In genomic region chr3:153666911-153667310, GRCh38 we compare ENCODE assay signal across 25 cellular contexts.
DNase-seq lines count a peak whose midpoint lies in the region; ATAC-seq, FAIRE-seq and TF ChIP-seq lines count a peak whose summit lies in the region.
"Had no signal": no experiment of that assay in that cellular context is flagged by ENCODE, and none has a peak within 500 bp of the region (broad histone marks: within the 10 kb centered on the region; RNA-seq: fewer than 3 reads in every experiment).

No MANE protein-coding gene starts in this region.

- DNase-seq in IMR-90, result no peak
- DNase-seq in astrocyte (ENCODE audit: low read depth), result no peak
- DNase-seq in mesenchymal stem cell, result no peak
- DNase-seq in smooth muscle cell (lab: John Stamatoyannopoulos, UW; ENCODE audit: unreplicated experiment), result no peak
- DNase-seq in germinal center (ENCODE audit: low spot score), result no peak
- DNase-seq in stimulated activated CD4-positive, alpha-beta T cell treated with anti-CD3 and anti-CD28 coated beads, Interleukin-2, amount 100 ng/mL, for 48 hours, result no peak
- DNase-seq in GM13976 (ENCODE audit: low spot score), result no peak
- DNase-seq: ACHN; BE2C; C1 segment of cervical spinal cord; CD4-positive, CD25-positive, alpha-beta regulatory T cell; CD8-positive, alpha-beta memory T cell; COR-L47; DMS 273 treated with DMSO at 0.1 percent for 48 hours; DMS53; DND-41; EL; KBM-7 had no signal

- no peak overlapping the region for H2BK20ac ChIP-seq in IMR-90 (ENCODE audit: low read depth, low read length)

- H3K36me3 Mint-ChIP-seq in astrocyte (ENCODE audit: low read depth, unreplicated experiment), result peaks cover under 1% of the 10 kb centered on the region
- H3K36me3 Mint-ChIP-seq: CD4-positive, CD25-positive, alpha-beta regulatory T cell; IgD-negative memory B cell had no signal

- CTCF ChIA-PET in IMR-90 (lab: Yijun Ruan, JAX), result no interaction called here

- no peak overlapping the region for H3K4me3 Mint-ChIP-seq in astrocyte (ENCODE audit: unreplicated experiment)
- H3K4me3 Mint-ChIP-seq: CD4-positive, CD25-positive, alpha-beta regulatory T cell; CD8-positive, alpha-beta memory T cell; IgD-negative memory B cell had no signal

- TF ChIP-seq CTCF in IMR-90 (conservative IDR thresholded peaks at IDR 0.05; ENCODE audit: low read depth, low read length) (no peak), astrocyte (IDR thresholded peaks at IDR 0.05; ENCODE audit: insufficient read depth, low read depth, low read length) (no peak), smooth muscle cell (IDR thresholded peaks at IDR 0.05; ENCODE audit: borderline replicate concordance, insufficient read depth, poor library complexity, severe bottlenecking) (no peak), GM13976 (IDR thresholded peaks at IDR 0.05; ENCODE audit: borderline replicate concordance, control extremely low read depth, extremely low read depth, insufficient read depth, missing control alignments) (no peak)

- no peak overlapping the region for H3K56ac ChIP-seq in IMR-90 (ENCODE audit: extremely low read depth, insufficient read depth, low read length)

- H3K4ac ChIP-seq in IMR-90 (ENCODE audit: low read depth, low read length) (no peak overlapping the region), mesenchymal stem cell (ENCODE audit: low read depth in 1 of 2, low read length in 2 of 2) (no peak overlapping the region)

- H4K5ac ChIP-seq in IMR-90 (ENCODE audit: low read depth, low read length), result no peak overlapping the region

- no peak overlapping the region for H2BK120ac ChIP-seq in IMR-90 (ENCODE audit: low read depth, low read length)
- H2BK120ac ChIP-seq in mesenchymal stem cell (ENCODE audit: low read depth, low read length), result no peak overlapping the region

- H3K14ac ChIP-seq in IMR-90 (replicated peaks; ENCODE audit: low read depth, low read length) (no peak overlapping the region), mesenchymal stem cell (ENCODE audit: low read length in 2 of 2) (no peak overlapping the region)

- dilution Hi-C loops in IMR-90 (cut with HindIII; ENCODE audit: low sequenced_read_pairs, unreplicated experiment), result no loop called here

- 12% methylated on average over 2 of the region's 3 CpGs; no CpG with 5 or more reads in 1 of the 2 experiments for WGBS in IMR-90 (ENCODE audit: extremely low coverage in 2 of 2, insufficient read length in 1 of 2), 2 experiments
- WGBS in mesenchymal stem cell, result 82% methylated on average over 3 of the region's 3 CpGs
- WGBS in smooth muscle cell (ENCODE audit: low lambda C conversion rate), result 64% methylated on average over 3 of the region's 3 CpGs

- H2BK5ac ChIP-seq in IMR-90 (ENCODE audit: low read depth, low read length, poor library complexity, severe bottlenecking), result no peak overlapping the region
- H2BK5ac ChIP-seq in mesenchymal stem cell (ENCODE audit: low read depth, low read length, poor library complexity, severe bottlenecking), result no peak overlapping the region

- no peak overlapping the region for H3K23ac ChIP-seq in IMR-90 (ENCODE audit: low read depth, low read length)
- no peak overlapping the region for H3K23ac ChIP-seq in mesenchymal stem cell (ENCODE audit: low read length in 2 of 2)

- H3K79me2 ChIP-seq in astrocyte (ENCODE audit: insufficient read depth, low read length) (no peaks in the 10 kb centered on the region), smooth muscle cell (ENCODE audit: low read depth) (no peaks in the 10 kb centered on the region)

- H3K4me2 ChIP-seq in IMR-90 (ENCODE audit: low read depth, low read length) (peak overlapping the region; percentile 45; the same call in 1 of the 2 replicates), astrocyte (ENCODE audit: low read length) (no peak overlapping the region), mesenchymal stem cell (ENCODE audit: low read length, poor library complexity, severe bottlenecking) (no peak overlapping the region), smooth muscle cell (peak overlapping the region; percentile 30)

- H2AK5ac ChIP-seq in IMR-90 (ENCODE audit: low read depth, low read length) (no peak overlapping the region), mesenchymal stem cell (ENCODE audit: low read length, severe bottlenecking) (no peak overlapping the region)

- H2AFZ ChIP-seq in IMR-90 (replicated peaks; ENCODE audit: low read length, poor library complexity), result no peak overlapping the region
- no peak overlapping the region for H2AFZ ChIP-seq in astrocyte (ENCODE audit: low read depth, low read length)
- no peak overlapping the region for H2AFZ ChIP-seq in mesenchymal stem cell (ENCODE audit: low read depth, low read length)
- no peak overlapping the region for H2AFZ ChIP-seq in smooth muscle cell (ENCODE audit: low read depth)
- H2AFZ ChIP-seq: GM23248 had no signal

- H3K27me3 ChIP-seq in IMR-90 (ENCODE audit: control insufficient read depth, insufficient read depth, low read length) (no peaks in the 10 kb centered on the region), astrocyte (ENCODE audit: insufficient read depth, low read length) (no peaks in the 10 kb centered on the region), mesenchymal stem cell (ENCODE audit: control insufficient read depth in 1 of 2, insufficient read depth in 1 of 2, low read length in 2 of 2) (no peaks in the 10 kb centered on the region), smooth muscle cell (ENCODE audit: low read depth) (no peaks in the 10 kb centered on the region)
- H3K27me3 ChIP-seq: BE2C had no signal

- TF ChIP-seq RAD21 in IMR-90 (IDR thresholded peaks at IDR 0.05; ENCODE audit: low read length), result no peak

- peaks cover 2% of the 10 kb centered on the region for H3K27me3 Mint-ChIP-seq in astrocyte (ENCODE audit: low read depth, unreplicated experiment)
- H3K27me3 Mint-ChIP-seq: CD4-positive, CD25-positive, alpha-beta regulatory T cell; IgD-negative memory B cell had no signal

- H4K91ac ChIP-seq in IMR-90 (ENCODE audit: insufficient read depth, low read depth, low read length) (no peak overlapping the region), mesenchymal stem cell (ENCODE audit: low read length) (no peak overlapping the region)

- H3K27ac ChIP-seq in IMR-90 (ENCODE audit: insufficient read depth, low read length) (no peak overlapping the region), astrocyte (ENCODE audit: low read depth, low read length) (no peak overlapping the region), mesenchymal stem cell (ENCODE audit: low read length, poor library complexity, severe bottlenecking) (peak overlapping the region; percentile 14), smooth muscle cell (ENCODE audit: low read depth) (peak overlapping the region; percentile 32)
- H3K27ac ChIP-seq: GM23248, HL-60 had no signal

- H3K9ac ChIP-seq in IMR-90 (ENCODE audit: low read depth, low read length), result no peak overlapping the region
- no peak overlapping the region for H3K9ac ChIP-seq in astrocyte (ENCODE audit: low read length)
- H3K9ac ChIP-seq in mesenchymal stem cell (ENCODE audit: low read length), result no peak overlapping the region
- H3K9ac ChIP-seq in smooth muscle cell (ENCODE audit: low read depth), result no peak overlapping the region
- H3K9ac ChIP-seq: GM23248 had no signal

- H4K8ac ChIP-seq in IMR-90 (ENCODE audit: low read depth in 2 of 2, low read length in 2 of 2) (no peak overlapping the region), mesenchymal stem cell (ENCODE audit: low read length) (no peak overlapping the region)

- no peaks in the 10 kb centered on the region for H3K9me1 ChIP-seq in IMR-90 (ENCODE audit: insufficient read depth, low read length)

- H2BK12ac ChIP-seq in mesenchymal stem cell (ENCODE audit: low read length in 2 of 2), result no peak overlapping the region

- H3K79me1 ChIP-seq in IMR-90 (ENCODE audit: low read depth in 1 of 2, low read length in 2 of 2) (no peaks in the 10 kb centered on the region), mesenchymal stem cell (replicated peaks; ENCODE audit: low read length, poor library complexity, severe bottlenecking) (no peaks in the 10 kb centered on the region)

- in situ Hi-C loops in IMR-90 (cut with MboI; ENCODE audit: low sequenced_read_pairs), result no loop called here
- in situ Hi-C loops in GM13976 (cut with MboI; ENCODE audit: low sequenced_read_pairs, unreplicated experiment), result no loop called here

- no TSS peak for BruUV-seq in IMR-90 (replicated peaks; lab: Mats Ljungman, UMichigan)

- H2BK15ac ChIP-seq in IMR-90 (ENCODE audit: low read depth, low read length) (no peak overlapping the region), mesenchymal stem cell (ENCODE audit: low read depth, poor library complexity, severe bottlenecking) (no peak overlapping the region)

- H3K27ac Mint-ChIP-seq in astrocyte (ENCODE audit: unreplicated experiment), result peak overlapping the region; percentile 6
- H3K27ac Mint-ChIP-seq: CD4-positive, CD25-positive, alpha-beta regulatory T cell; CD8-positive, alpha-beta memory T cell; IgD-negative memory B cell had no signal

- no peak overlapping the region for H2AK9ac ChIP-seq in IMR-90 (replicated peaks; ENCODE audit: low read depth, low read length, poor library complexity)

- H3K9me3 ChIP-seq in IMR-90 (ENCODE audit: control insufficient read depth, insufficient read depth, low read length) (no peaks in the 10 kb centered on the region), astrocyte (ENCODE audit: insufficient read depth, low read depth, low read length) (no peaks in the 10 kb centered on the region), mesenchymal stem cell (ENCODE audit: control insufficient read depth, low read length) (no peaks in the 10 kb centered on the region), smooth muscle cell (replicated peaks; ENCODE audit: low read depth) (no peaks in the 10 kb centered on the region)
- H3K9me3 ChIP-seq: BE2C had no signal

- POLR2A ChIA-PET in IMR-90 (lab: Charles Lee; ENCODE audit: unreplicated experiment), result no interaction called here

- no peak for TF ChIP-seq POLR2A in IMR-90 (IDR thresholded peaks at IDR 0.05; ENCODE audit: low read depth, low read length)

- H3K18ac ChIP-seq in IMR-90 (ENCODE audit: low read depth, low read length), result no peak overlapping the region
- no peak overlapping the region for H3K18ac ChIP-seq in mesenchymal stem cell (ENCODE audit: low read depth in 1 of 2, low read length in 2 of 2)

- no peak for FAIRE-seq in astrocyte (lab: Jason Lieb, UNC)
- FAIRE-seq: A204.1, GM12878, H54 had no signal

- no peaks in the 10 kb centered on the region for H4K20me1 ChIP-seq in IMR-90 (ENCODE audit: insufficient read depth, low read length)
- H4K20me1 ChIP-seq in astrocyte (ENCODE audit: insufficient read depth, low read length), result no peaks in the 10 kb centered on the region
- no peaks in the 10 kb centered on the region for H4K20me1 ChIP-seq in smooth muscle cell (ENCODE audit: low read depth)

- H3K9me3 Mint-ChIP-seq in astrocyte (ENCODE audit: unreplicated experiment), result peaks cover 2% of the 10 kb centered on the region
- H3K9me3 Mint-ChIP-seq: CD8-positive, alpha-beta memory T cell had no signal

- H3K4me1 Mint-ChIP-seq in astrocyte (ENCODE audit: low read depth, unreplicated experiment), result peaks cover 8% of the 10 kb centered on the region
- H3K4me1 Mint-ChIP-seq: CD8-positive, alpha-beta memory T cell; IgD-negative memory B cell had no signal

- no peak overlapping the region for H3K4me3 ChIP-seq in IMR-90 (ENCODE audit: insufficient read depth, low read depth, low read length)
- no peak overlapping the region for H3K4me3 ChIP-seq in astrocyte (ENCODE audit: insufficient read depth, low read depth, low read length)
- H3K4me3 ChIP-seq in mesenchymal stem cell (ENCODE audit: insufficient read depth in 1 of 2, low read depth in 1 of 2, low read length in 2 of 2), result no peak overlapping the region
- no peak overlapping the region for H3K4me3 ChIP-seq in smooth muscle cell
- H3K4me3 ChIP-seq: GM12878, GM23248 had no signal

- H3K4me1 ChIP-seq in IMR-90 (ENCODE audit: control insufficient read depth, insufficient read depth, low read length) (no peaks in the 10 kb centered on the region), astrocyte (ENCODE audit: insufficient read depth, low read length) (no peaks in the 10 kb centered on the region), mesenchymal stem cell (ENCODE audit: control insufficient read depth, insufficient read depth, low read depth, low read length) (no peaks in the 10 kb centered on the region), smooth muscle cell (ENCODE audit: low read depth) (peaks cover 5% of the 10 kb centered on the region)
- H3K4me1 ChIP-seq: BE2C had no signal

- H3K36me3 ChIP-seq in IMR-90 (ENCODE audit: control insufficient read depth, insufficient read depth, low read length) (no peaks in the 10 kb centered on the region), astrocyte (ENCODE audit: insufficient read depth, low read length) (no peaks in the 10 kb centered on the region), mesenchymal stem cell (ENCODE audit: control insufficient read depth in 1 of 2, insufficient read depth in 2 of 2, low read depth in 1 of 2, low read length in 2 of 2) (no peaks in the 10 kb centered on the region), smooth muscle cell (ENCODE audit: low read depth) (no peaks in the 10 kb centered on the region)
- H3K36me3 ChIP-seq: BE2C had no signal

- peak; percentile 46; the same call in 1 of the 2 replicates for ATAC-seq in IMR-90 (ENCODE audit: low read depth)
- ATAC-seq in GM18867 (IDR thresholded peaks at IDR 0.05; ENCODE audit: unreplicated experiment), result no peak
- ATAC-seq: GM12878 had no signal

- intact Hi-C loops in IMR-90 (cut with micrococcal nuclease), result no loop called here

- H3F3A ChIP-seq in smooth muscle cell (ENCODE audit: low read depth), result no peaks in the 10 kb centered on the region

Comparison
In these comparisons a context has a peak if more than half of its experiments do, and no peak if none do; other contexts are left out.
1. H3K27ac ChIP-seq: peak in mesenchymal stem cell (single experiment) and smooth muscle cell (single experiment); none in IMR-90 (single experiment) and astrocyte (single experiment).
2. H3K4me2 ChIP-seq: peak in IMR-90 (single experiment) and smooth muscle cell (single experiment); none in astrocyte (single experiment) and mesenchymal stem cell (single experiment).